1 cellular context compared by ENCODE assay signal in genomic region chr5:174572591-174572990, GRCh38.
TF ChIP-seq lines count a peak whose summit lies in the region.

No MANE protein-coding gene starts in this region.

TF ChIP-seq in IMR-90, 13 proteins besides CTCF, POLR2A, EP300 and RAD21 (continued from another document):
- TF ChIP-seq USF2 (IDR thresholded peaks at IDR 0.05; ENCODE audit: low read depth, low read length), result no peak
TF ChIP-seq in IMR-90: peak in this region for 1.
